9 cellular contexts compared by ENCODE assay signal in the genomic region with DNA sequence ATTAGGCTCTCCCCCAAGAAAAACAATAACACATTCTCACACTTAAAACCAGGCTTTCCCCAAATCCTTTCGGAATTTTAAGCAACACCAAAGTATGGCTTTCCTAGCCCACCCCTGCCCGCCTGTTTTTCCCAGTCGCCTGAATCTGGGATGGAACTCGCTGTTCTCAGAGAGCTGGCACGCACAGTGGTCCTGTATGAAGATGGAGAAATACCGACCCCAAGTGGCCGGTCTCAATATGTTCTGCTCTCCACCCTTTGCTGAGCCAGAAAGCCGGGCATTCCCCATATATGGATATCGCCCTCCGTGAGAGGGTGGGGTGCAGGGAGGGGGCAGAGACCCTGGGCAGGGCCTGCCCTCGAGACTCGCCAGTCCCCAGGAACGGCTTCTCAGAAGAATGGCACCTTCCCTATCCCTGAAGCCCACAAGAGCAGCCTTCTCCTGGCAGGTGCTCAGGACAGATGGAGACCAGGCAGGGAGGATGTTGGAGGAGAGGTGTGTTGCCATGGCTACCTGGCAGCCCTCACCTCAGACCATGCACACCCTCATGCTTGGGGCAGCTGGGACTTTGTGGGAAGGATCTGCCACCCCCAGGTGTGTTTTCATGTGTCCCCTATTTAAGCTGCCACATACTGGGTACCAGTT. TPM values are rescaled to one million over a fixed set of nuclear protein-coding genes. Genes with fewer than 3 reads are reported as not detected.
DNase-seq lines count a peak whose midpoint lies in the region; ATAC-seq and FAIRE-seq lines count a peak whose summit lies in the region.
"Had no signal": no experiment of that assay in that cellular context is flagged by ENCODE, and none has a peak within 500 bp of the region (broad histone marks: within the 10 kb centered on the region; RNA-seq: fewer than 3 reads in every experiment).

No MANE protein-coding gene starts in this region.

- peaks cover 2% of the 10 kb centered on the region for H3K27me3 Mint-ChIP-seq in activated CD4-positive, alpha-beta T cell treated with anti-CD3 and anti-CD28 coated beads for 36 hours
- no peaks in the 10 kb centered on the region for H3K27me3 Mint-ChIP-seq in activated CD8-positive, alpha-beta T cell treated with anti-CD3 and anti-CD28 coated beads, Interleukin-2, amount 10 ng/mL, durations not matched to agents 7 days and 5 days (ENCODE audit: low read depth)

- intact Hi-C loops in activated CD4-positive, alpha-beta T cell treated with anti-CD3 and anti-CD28 coated beads for 36 hours (cut with DNase I, micrococcal nuclease) = loop anchor here in 1 of 2 experiments (1.0 kb wide), 2 partner anchors 92 to 176 kb away; no protein-coding TSS in a partner anchor

- H3K4me1 Mint-ChIP-seq in activated CD4-positive, alpha-beta T cell treated with anti-CD3 and anti-CD28 coated beads for 36 hours = peaks cover 6% of the 10 kb centered on the region
- peaks cover 22% of the 10 kb centered on the region for H3K4me1 Mint-ChIP-seq in activated CD8-positive, alpha-beta T cell treated with anti-CD3 and anti-CD28 coated beads, Interleukin-2, amount 10 ng/mL, durations not matched to agents 7 days and 5 days (ENCODE audit: low read depth)

- peak; percentile 23 for ATAC-seq in activated CD4-positive, alpha-beta T cell treated with anti-CD3 and anti-CD28 coated beads for 36 hours
- ATAC-seq in activated CD8-positive, alpha-beta T cell treated with anti-CD3 and anti-CD28 coated beads, Interleukin-2, amount 10 ng/mL, durations not matched to agents 7 days and 5 days = peak; percentile 24
- ATAC-seq in HG03280 (IDR thresholded peaks at IDR 0.05; ENCODE audit: unreplicated experiment) (no peak), HG02678 (IDR thresholded peaks at IDR 0.05; ENCODE audit: unreplicated experiment) (no peak)

- H3K27ac Mint-ChIP-seq in activated CD4-positive, alpha-beta T cell treated with anti-CD3 and anti-CD28 coated beads for 36 hours = no peak overlapping the region
- no peak overlapping the region for H3K27ac Mint-ChIP-seq in activated CD8-positive, alpha-beta T cell treated with anti-CD3 and anti-CD28 coated beads, Interleukin-2, amount 10 ng/mL, durations not matched to agents 7 days and 5 days

- FAIRE-seq in frontal cortex (lab: Jason Lieb, UNC) = no peak

- H3K9me3 Mint-ChIP-seq in activated CD4-positive, alpha-beta T cell treated with anti-CD3 and anti-CD28 coated beads for 36 hours (ENCODE audit: low read depth) = no peaks in the 10 kb centered on the region
- H3K9me3 Mint-ChIP-seq in activated CD8-positive, alpha-beta T cell treated with anti-CD3 and anti-CD28 coated beads, Interleukin-2, amount 10 ng/mL, durations not matched to agents 7 days and 5 days (ENCODE audit: insufficient read depth) = no peaks in the 10 kb centered on the region
- H3K9me3 Mint-ChIP-seq: CD8-positive, alpha-beta memory T cell had no signal

- CTCF ChIA-PET in activated CD4-positive, alpha-beta T cell treated with anti-CD3 and anti-CD28 coated beads for 36 hours (lab: Charles Lee) = interaction anchor here (0.6 to 1.4 kb wide), 5 partner anchors 10 to 453 kb away, joined by 3 to 5 read pairs (median 4); no protein-coding TSS in a partner anchor
- CTCF ChIA-PET in activated CD8-positive, alpha-beta T cell treated with anti-CD3 and anti-CD28 coated beads, Interleukin-2, amount 10 ng/mL, durations not matched to agents 7 days and 5 days (lab: Charles Lee) = interaction anchor here (0.6 to 1.8 kb wide), 4 partner anchors 11 to 94 kb away, joined by 3 to 16 read pairs (median 4); no protein-coding TSS in a partner anchor

- POLR2A ChIA-PET in activated CD4-positive, alpha-beta T cell treated with anti-CD3 and anti-CD28 coated beads for 36 hours (lab: Charles Lee) = no interaction called here
- POLR2A ChIA-PET in activated CD8-positive, alpha-beta T cell treated with anti-CD3 and anti-CD28 coated beads, Interleukin-2, amount 10 ng/mL, durations not matched to agents 7 days and 5 days (lab: Charles Lee) = interaction anchor here (0.6 kb wide), 1 partner anchor 456 kb away, joined by 3 read pairs; no protein-coding TSS in a partner anchor

- peak; percentile 65 for DNase-seq in activated CD4-positive, alpha-beta T cell treated with anti-CD3 and anti-CD28 coated beads for 36 hours
- DNase-seq in activated CD4-positive, alpha-beta T cell treated with anti-CD3 and anti-CD28 coated beads, Interleukin-2, amount 50 U/mL, for 4 hours = no peak
- DNase-seq in NCI-H1694 (lab: John Stamatoyannopoulos, UW) (peak; percentile 78), frontal cortex (ENCODE audit: low spot score in 2 of 2) (peak; percentile 62 to 77), non-pigmented ciliary epithelial cell (ENCODE audit: low read depth) (peak; percentile 31)
- peak; percentile 62 for DNase-seq in activated CD8-positive, alpha-beta T cell treated with anti-CD3 and anti-CD28 coated beads, Interleukin-2, amount 10 ng/mL, durations not matched to agents 7 days and 5 days

- H3K4me3 Mint-ChIP-seq in activated CD4-positive, alpha-beta T cell treated with anti-CD3 and anti-CD28 coated beads for 36 hours = no peak overlapping the region
- no peak overlapping the region for H3K4me3 Mint-ChIP-seq in activated CD8-positive, alpha-beta T cell treated with anti-CD3 and anti-CD28 coated beads, Interleukin-2, amount 10 ng/mL, durations not matched to agents 7 days and 5 days

- no peaks in the 10 kb centered on the region for H3K36me3 Mint-ChIP-seq in activated CD4-positive, alpha-beta T cell treated with anti-CD3 and anti-CD28 coated beads for 36 hours (ENCODE audit: low read depth)
- H3K36me3 Mint-ChIP-seq in activated CD8-positive, alpha-beta T cell treated with anti-CD3 and anti-CD28 coated beads, Interleukin-2, amount 10 ng/mL, durations not matched to agents 7 days and 5 days (ENCODE audit: low read depth) = no peaks in the 10 kb centered on the region
- H3K36me3 Mint-ChIP-seq: CD8-positive, alpha-beta memory T cell had no signal

RNA-seq across cellular contexts. Expression of a gene that starts 3.4 kb away (rescaled TPM):
- total RNA-seq in activated CD4-positive, alpha-beta T cell treated with anti-CD3 and anti-CD28 coated beads for 36 hours = not detected
- total RNA-seq in activated CD8-positive, alpha-beta T cell treated with anti-CD3 and anti-CD28 coated beads, Interleukin-2, amount 10 ng/mL, durations not matched to agents 7 days and 5 days = not detected
- total RNA-seq in frontal cortex = 0.82 TPM
- total RNA-seq: CD8-positive, alpha-beta memory T cell had no signal

RNA-seq across cellular contexts. Expression of a gene that starts 37.9 kb away (rescaled TPM):
- under 1 TPM; 0.85 to 0.91 TPM for total RNA-seq in activated CD4-positive, alpha-beta T cell treated with anti-CD3 and anti-CD28 coated beads for 36 hours
- total RNA-seq in activated CD8-positive, alpha-beta T cell treated with anti-CD3 and anti-CD28 coated beads, Interleukin-2, amount 10 ng/mL, durations not matched to agents 7 days and 5 days = 1 to 10 TPM; 3.8 to 4.7 TPM
- total RNA-seq in frontal cortex = 5.7 TPM

Comparison
In these comparisons a context has a peak if more than half of its experiments do, and no peak if none do; other contexts are left out.
1. DNase-seq: peak in activated CD4-positive, alpha-beta T cell treated with anti-CD3 and anti-CD28 coated beads for 36 hours (single experiment), NCI-H1694 (single experiment), activated CD8-positive, alpha-beta T cell treated with anti-CD3 and anti-CD28 coated beads, Interleukin-2, amount 10 ng/mL, durations not matched to agents 7 days and 5 days (single experiment), frontal cortex (2 of 2) and non-pigmented ciliary epithelial cell (single experiment); none in activated CD4-positive, alpha-beta T cell treated with anti-CD3 and anti-CD28 coated beads, Interleukin-2, amount 50 U/mL, for 4 hours (0 of 2).
2. ATAC-seq: peak in activated CD4-positive, alpha-beta T cell treated with anti-CD3 and anti-CD28 coated beads for 36 hours (single experiment) and activated CD8-positive, alpha-beta T cell treated with anti-CD3 and anti-CD28 coated beads, Interleukin-2, amount 10 ng/mL, durations not matched to agents 7 days and 5 days (single experiment); none in HG03280 (single experiment) and HG02678 (single experiment).